ENCODE assay signal across 26 cellular contexts in the genomic region with DNA sequence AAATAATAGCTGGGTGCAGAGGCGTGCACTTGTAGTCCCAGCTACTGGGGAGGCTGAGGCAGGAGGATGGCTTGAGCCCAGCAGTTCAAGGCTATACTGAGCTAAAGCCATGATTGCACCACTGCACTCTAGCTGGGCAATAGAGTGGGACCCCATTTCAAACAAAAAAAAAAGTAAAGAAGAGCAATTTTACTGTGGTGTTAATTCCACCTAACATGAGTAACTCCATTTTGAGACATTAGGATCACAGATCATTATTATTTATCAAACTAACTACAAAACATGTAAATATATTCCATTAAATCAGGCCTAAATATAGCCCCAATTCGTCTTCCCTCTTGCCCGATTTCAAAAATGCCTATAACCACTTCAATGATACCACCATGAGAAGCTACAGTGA.
"Had no signal": no experiment of that assay in that cellular context is flagged by ENCODE, and none has a peak within 500 bp of the region (broad histone marks: within the 10 kb centered on the region; RNA-seq: fewer than 3 reads in every experiment).

No MANE protein-coding gene starts in this region.

- H3K9me3 ChIP-seq: testis, thyroid gland, uterus, vagina had no signal

- H3K4me1 ChIP-seq: stomach, suprapubic skin, testis, tibial artery, tibial nerve, transverse colon, upper lobe of left lung, upper lobe of right lung, uterus, vagina had no signal

- H3K36me3 ChIP-seq: stomach, suprapubic skin, thoracic aorta, thyroid gland, tibial artery, tibial nerve, transverse colon, upper lobe of left lung, upper lobe of right lung, uterus, vagina had no signal

- H3K4me3 ChIP-seq: stomach, suprapubic skin, testis, thoracic aorta, thyroid gland, tibial artery, tibial nerve, transverse colon, upper lobe of left lung, upper lobe of right lung, uterus, vagina had no signal

- H3K27ac ChIP-seq: stomach, suprapubic skin, testis, thoracic aorta, thyroid gland, tibial artery, tibial nerve, transverse colon, upper lobe of left lung, upper lobe of right lung, uterus, vagina had no signal

- DNase-seq: stimulated activated CD4-positive, alpha-beta T cell treated with anti-CD3 and anti-CD28 coated beads, Interleukin-2, amount 100 ng/mL, for 48 hours; stimulated activated CD4-positive, alpha-beta T cell treated with anti-CD3 and anti-CD28 coated beads, Interleukin-4, amount 100 ng/mL, for 1 hour; stimulated activated CD4-positive, alpha-beta T cell treated with anti-CD3 and anti-CD28 coated beads, Interleukin-4, amount 100 ng/mL, for 24 hours; stimulated activated CD4-positive, alpha-beta T cell treated with anti-CD3 and anti-CD28 coated beads, Interleukin-4, amount 100 ng/mL, for 4 hours; stimulated activated CD8-positive, alpha-beta memory T cell treated with anti-CD3 and anti-CD28 coated beads, Interleukin-4, amount 100 ng/mL, for 48 hours; stimulated activated naive B cell treated with anti-CD40 and anti-IgM and Interleukin-4, amounts not matched to agents 10 μg/mL and 1 μg/mL and 100 μg/mL, for 72 hours; stimulated activated naive CD4-positive, alpha-beta T cell; stimulated activated naive CD4-positive, alpha-beta T cell treated with Interleukin-2 at 50 U/mL for 16 hours; stimulated activated naive CD8-positive, alpha-beta T cell treated with anti-CD3 and anti-CD28 coated beads, Interleukin-15, amount 100 ng/mL, for 72 hours; stimulated activated naive CD8-positive, alpha-beta T cell treated with anti-CD3 and anti-CD28 coated beads, Interleukin-15, Interleukin-2, amounts not matched to agents 100 U/mL and 50 U/mL, for 24 hours; stomach; substantia nigra; testis; thyroid gland; tibial artery; transverse colon; upper lobe of left lung; upper lobe of right lung; uterus had no signal

- H3K27me3 ChIP-seq: stomach, suprapubic skin, testis, thyroid gland, tibial artery, tibial nerve, transverse colon, upper lobe of left lung, upper lobe of right lung, uterus, vagina had no signal

- ATAC-seq: stimulated activated effector memory CD8-positive, alpha-beta T cell treated with anti-CD3 and anti-CD28 coated beads, Interleukin-12 subunit alpha, Interleukin-12 subunit beta, amount 100 ng/mL, for 72 hours; stimulated activated memory B cell treated with anti-CD40 and anti-IgM and Interleukin-4, amounts not matched to agents 10 μg/mL and 1 μg/mL and 100 μg/mL, for 72 hours; stimulated activated naive B cell treated with anti-CD40 and anti-IgM and Interleukin-4, amounts not matched to agents 10 μg/mL and 1 μg/mL and 100 μg/mL, for 72 hours; stimulated activated naive CD8-positive, alpha-beta T cell treated with anti-CD3 and anti-CD28 coated beads, Interleukin-15, amount 100 ng/mL, for 72 hours; stimulated activated naive CD8-positive, alpha-beta T cell treated with anti-CD3 and anti-CD28 coated beads, Interleukin-15, Interleukin-2, amounts not matched to agents 100 U/mL and 50 U/mL, for 24 hours; upper lobe of right lung had no signal

- FAIRE-seq: urothelium cell line had no signal
